ENCODE assay signal across 12 cellular contexts in genomic region chr12:807041-807717, GRCh38. TPM values are rescaled to one million over a fixed set of nuclear protein-coding genes. Genes with fewer than 3 reads are reported as not detected.
DNase-seq lines count a peak whose midpoint lies in the region; ATAC-seq and TF ChIP-seq lines count a peak whose summit lies in the region.
"Had no signal": no experiment of that assay in that cellular context is flagged by ENCODE, and none has a peak within 500 bp of the region (broad histone marks: within the 10 kb centered on the region; RNA-seq: fewer than 3 reads in every experiment).

No MANE protein-coding gene starts in this region.

- H3K36me3 Mint-ChIP-seq in CD8-positive, alpha-beta T cell, result no peaks in the 10 kb centered on the region
- no peaks in the 10 kb centered on the region for H3K36me3 Mint-ChIP-seq in activated naive CD8-positive, alpha-beta T cell

- H3K27me3 ChIP-seq in CD8-positive, alpha-beta T cell (ENCODE audit: insufficient read depth, low read length), result no peaks in the 10 kb centered on the region
- H3K27me3 ChIP-seq in osteoblast (ENCODE audit: insufficient read depth, low read length), result no peaks in the 10 kb centered on the region
- H3K27me3 ChIP-seq: colonic mucosa, ovary, thyroid gland had no signal

- H3K79me2 ChIP-seq in osteoblast (ENCODE audit: insufficient read depth, low read length), result peaks cover 96% of the 10 kb centered on the region

- no peak for DNase-seq in CD8-positive, alpha-beta T cell
- DNase-seq in GM20000 (ENCODE audit: low spot score) (peak; percentile 22), osteoblast (ENCODE audit: insufficient read length, low spot score, missing footprints) (peak; percentile 21), KBM-7 (no peak), T-helper 9 cell (no peak)
- DNase-seq: colonic mucosa, left cardiac atrium, NCI-H526 treated with DMSO at 0.1 percent for 48 hours, ovary, thyroid gland had no signal

- no peak overlapping the region for H3K27ac ChIP-seq in CD8-positive, alpha-beta T cell (ENCODE audit: low read depth, low read length)
- H3K27ac ChIP-seq in osteoblast (ENCODE audit: low read depth, low read length), result peak overlapping the region; percentile 81
- H3K27ac ChIP-seq: colonic mucosa, thyroid gland had no signal

- H3K9me3 Mint-ChIP-seq in CD8-positive, alpha-beta T cell, result no peaks in the 10 kb centered on the region
- H3K9me3 Mint-ChIP-seq in activated naive CD8-positive, alpha-beta T cell (ENCODE audit: low read depth), result no peaks in the 10 kb centered on the region

- H3K27me3 Mint-ChIP-seq in CD8-positive, alpha-beta T cell (ENCODE audit: low read depth), result no peaks in the 10 kb centered on the region
- no peaks in the 10 kb centered on the region for H3K27me3 Mint-ChIP-seq in activated naive CD8-positive, alpha-beta T cell

- peak overlapping the region; percentile 64 for H3K27ac Mint-ChIP-seq in CD8-positive, alpha-beta T cell
- H3K27ac Mint-ChIP-seq in activated naive CD8-positive, alpha-beta T cell, result peak overlapping the region; percentile 79

- CTCF ChIA-PET in CD8-positive, alpha-beta T cell (lab: Charles Lee), result interaction anchor here (0.6 to 1.6 kb wide), 7 partner anchors 9 to 777 kb away, joined by 3 to 7 read pairs (median 4); no protein-coding TSS in a partner anchor

- H4K20me1 ChIP-seq in osteoblast (ENCODE audit: insufficient read depth, low read length), result peaks cover 19% of the 10 kb centered on the region

- no peak overlapping the region for H2AFZ ChIP-seq in osteoblast (ENCODE audit: low read length)

- H3K4me3 Mint-ChIP-seq in CD8-positive, alpha-beta T cell, result peak overlapping the region; percentile 42
- peak overlapping the region; percentile 46 for H3K4me3 Mint-ChIP-seq in activated naive CD8-positive, alpha-beta T cell

- no peaks in the 10 kb centered on the region for H3K36me3 ChIP-seq in CD8-positive, alpha-beta T cell (ENCODE audit: insufficient read depth, low read length)
- no peaks in the 10 kb centered on the region for H3K36me3 ChIP-seq in osteoblast (ENCODE audit: insufficient read depth, low read length)
- H3K36me3 ChIP-seq: colonic mucosa, ovary, thyroid gland had no signal

- POLR2A ChIA-PET in CD8-positive, alpha-beta T cell (lab: Charles Lee), result interaction anchor here (0.6 to 1.6 kb wide), 4 partner anchors 12 to 83 kb away, joined by 3 read pairs; partner anchors contain the start of gene WNK1

- H3K9me3 ChIP-seq in CD8-positive, alpha-beta T cell (ENCODE audit: low read length), result no peaks in the 10 kb centered on the region
- H3K9me3 ChIP-seq in osteoblast (ENCODE audit: low read depth, low read length), result no peaks in the 10 kb centered on the region
- H3K9me3 ChIP-seq: colonic mucosa, ovary, thyroid gland had no signal

- peak; percentile 35 for ATAC-seq in CD8-positive, alpha-beta T cell
- ATAC-seq in GM21529 (IDR thresholded peaks at IDR 0.05; ENCODE audit: unreplicated experiment), result no peak

- H3K4me2 ChIP-seq in osteoblast (ENCODE audit: insufficient read depth, low read length), result peak overlapping the region; percentile 33

- in situ Hi-C loops in KBM-7 (cut with MboI; ENCODE audit: low pct_unique_long_range_greater_than_20kb, low sequenced_read_pairs), result no loop called here

- intact Hi-C loops in CD8-positive, alpha-beta T cell (cut with DNase I, micrococcal nuclease), result loop anchor here in 1 of 2 experiments (2.0 kb wide), 1 partner anchor 16 kb away; no protein-coding TSS in a partner anchor

- H3K4me1 Mint-ChIP-seq in CD8-positive, alpha-beta T cell (ENCODE audit: low read depth), result peaks cover 75% of the 10 kb centered on the region
- H3K4me1 Mint-ChIP-seq in activated naive CD8-positive, alpha-beta T cell (ENCODE audit: low read depth), result peaks cover 73% of the 10 kb centered on the region

- no peak overlapping the region for H3K4me3 ChIP-seq in CD8-positive, alpha-beta T cell (ENCODE audit: low read depth, low read length)
- H3K4me3 ChIP-seq in osteoblast (ENCODE audit: insufficient read depth, low read length), result no peak overlapping the region
- H3K4me3 ChIP-seq: colonic mucosa, ovary, thyroid gland had no signal

- H3K4me1 ChIP-seq in CD8-positive, alpha-beta T cell (ENCODE audit: insufficient read depth, low read length), result peaks cover 54% of the 10 kb centered on the region
- H3K4me1 ChIP-seq in osteoblast (ENCODE audit: insufficient read depth, low read length), result peaks cover 36% of the 10 kb centered on the region

- no peak for TF ChIP-seq CTCF in CD8-positive, alpha-beta T cell (IDR thresholded peaks at IDR 0.05)
- TF ChIP-seq CTCF in GM20000 (IDR thresholded peaks at IDR 0.05; ENCODE audit: extremely low read depth, missing control alignments) (no peak), osteoblast (IDR thresholded peaks at IDR 0.05; ENCODE audit: extremely low read depth, low read depth, low read length) (no peak)

RNA-seq across cellular contexts. Expression of gene WNK1, which starts 54.8 kb away (rescaled TPM):
- total RNA-seq in CD8-positive, alpha-beta T cell, result 100 to 1,000 TPM; 142 to 157 TPM
- 110 and 127 TPM in 2 replicates for total RNA-seq in osteoblast

Comparison
In these comparisons a context has a peak if more than half of its experiments do, and no peak if none do; other contexts are left out.
1. DNase-seq: peak in GM20000 (single experiment) and osteoblast (single experiment); none in CD8-positive, alpha-beta T cell (0 of 7), KBM-7 (single experiment) and T-helper 9 cell (single experiment).